In genomic region chr14:22429546-22429945, GRCh38 we compare ENCODE assay signal across 19 cellular contexts.
"Had no signal": no experiment of that assay in that cellular context is flagged by ENCODE, and none has a peak within 500 bp of the region (broad histone marks: within the 10 kb centered on the region; RNA-seq: fewer than 3 reads in every experiment).

No MANE protein-coding gene starts in this region.

- H3K36me3 ChIP-seq: adrenal gland, sigmoid colon, thoracic aorta had no signal

- H3K27me3 ChIP-seq: adrenal gland, sigmoid colon had no signal

- H3K4me3 Mint-ChIP-seq: activated B cell treated with CpG ODN at 0.5 μM for 24 hours; activated CD4-positive, alpha-beta T cell treated with anti-CD3 and anti-CD28 coated beads, Interleukin-2, amount 10 ng/mL, durations not matched to agents 7 days and 5 days; central memory CD8-positive, alpha-beta T cell; stimulated activated naive CD8-positive, alpha-beta T cell treated with anti-CD3 and anti-CD28 coated beads, Interleukin-15, Interleukin-2, amounts not matched to agents 100 ng/mL and 50 ng/mL, for 24 hours; T-helper 1 cell treated with Interleukin-12 subunit alpha and Interleukin-12 subunit beta and Interleukin-4 antibody, amounts not matched to agents 30 μg/mL and 1 μg/mL, for 36 hours had no signal

- ATAC-seq: psoas muscle had no signal

- H3K9me3 ChIP-seq: adrenal gland, psoas muscle, sigmoid colon, thoracic aorta had no signal

- H3K4me2 ChIP-seq: hepatocyte had no signal

- H2AFZ ChIP-seq: hepatocyte had no signal

- DNase-seq: activated B cell treated with CpG ODN at 0.5 μM for 24 hours; activated CD4-positive, alpha-beta T cell treated with anti-CD3 and anti-CD28 coated beads, Interleukin-2, amount 10 ng/mL, durations not matched to agents 7 days and 5 days; activated CD8-positive, alpha-beta memory T cell treated with anti-CD3 and anti-CD28 coated beads for 24 hours; activated naive CD4-positive, alpha-beta T cell treated with anti-CD3 and anti-CD28 coated beads, Interleukin-2, amount 50 U/mL, for 16 hours; cortex of kidney; effector CD8-positive, alpha-beta T cell; left ventricle myocardium superior; occipital lobe; psoas muscle; sigmoid colon; stimulated activated CD4-positive, alpha-beta T cell treated with anti-CD3 and anti-CD28 coated beads, Interleukin-12 subunit alpha, Interleukin-12 subunit beta, amount 100 ng/mL, for 4 hours; stimulated activated CD4-positive, alpha-beta T cell treated with anti-CD3 and anti-CD28 coated beads, Interleukin-2, amount 100 ng/mL, for 48 hours; stimulated activated CD8-positive, alpha-beta memory T cell treated with anti-CD3 and anti-CD28 coated beads, Interleukin-4, amount 100 ng/mL, for 48 hours had no signal

- H3K4me1 Mint-ChIP-seq: activated CD4-positive, alpha-beta T cell treated with anti-CD3 and anti-CD28 coated beads, Interleukin-2, amount 10 ng/mL, durations not matched to agents 7 days and 5 days; central memory CD8-positive, alpha-beta T cell had no signal

- H3K4me3 ChIP-seq: adrenal gland, hepatocyte, psoas muscle, sigmoid colon, thoracic aorta had no signal

- H3K27ac ChIP-seq: adrenal gland, hepatocyte, psoas muscle had no signal

- H3K9me3 Mint-ChIP-seq: activated B cell treated with CpG ODN at 0.5 μM for 24 hours; activated CD4-positive, alpha-beta T cell treated with anti-CD3 and anti-CD28 coated beads, Interleukin-2, amount 10 ng/mL, durations not matched to agents 7 days and 5 days; central memory CD8-positive, alpha-beta T cell; stimulated activated naive CD8-positive, alpha-beta T cell treated with anti-CD3 and anti-CD28 coated beads, Interleukin-15, Interleukin-2, amounts not matched to agents 100 ng/mL and 50 ng/mL, for 24 hours; T-helper 1 cell treated with Interleukin-12 subunit alpha and Interleukin-12 subunit beta and Interleukin-4 antibody, amounts not matched to agents 30 μg/mL and 1 μg/mL, for 36 hours had no signal

- H3K27ac Mint-ChIP-seq: activated B cell treated with CpG ODN at 0.5 μM for 24 hours; activated CD4-positive, alpha-beta T cell treated with anti-CD3 and anti-CD28 coated beads, Interleukin-2, amount 10 ng/mL, durations not matched to agents 7 days and 5 days; stimulated activated naive CD8-positive, alpha-beta T cell treated with anti-CD3 and anti-CD28 coated beads, Interleukin-15, Interleukin-2, amounts not matched to agents 100 ng/mL and 50 ng/mL, for 24 hours; T-helper 1 cell treated with Interleukin-12 subunit alpha and Interleukin-12 subunit beta and Interleukin-4 antibody, amounts not matched to agents 30 μg/mL and 1 μg/mL, for 36 hours had no signal

- H3K79me2 ChIP-seq: hepatocyte had no signal

- H3K27me3 Mint-ChIP-seq: activated CD4-positive, alpha-beta T cell treated with anti-CD3 and anti-CD28 coated beads, Interleukin-2, amount 10 ng/mL, durations not matched to agents 7 days and 5 days; central memory CD8-positive, alpha-beta T cell; stimulated activated naive CD8-positive, alpha-beta T cell treated with anti-CD3 and anti-CD28 coated beads, Interleukin-15, Interleukin-2, amounts not matched to agents 100 ng/mL and 50 ng/mL, for 24 hours had no signal
